Comparison of ENCODE assay signal across 9 cellular contexts in the genomic region with DNA sequence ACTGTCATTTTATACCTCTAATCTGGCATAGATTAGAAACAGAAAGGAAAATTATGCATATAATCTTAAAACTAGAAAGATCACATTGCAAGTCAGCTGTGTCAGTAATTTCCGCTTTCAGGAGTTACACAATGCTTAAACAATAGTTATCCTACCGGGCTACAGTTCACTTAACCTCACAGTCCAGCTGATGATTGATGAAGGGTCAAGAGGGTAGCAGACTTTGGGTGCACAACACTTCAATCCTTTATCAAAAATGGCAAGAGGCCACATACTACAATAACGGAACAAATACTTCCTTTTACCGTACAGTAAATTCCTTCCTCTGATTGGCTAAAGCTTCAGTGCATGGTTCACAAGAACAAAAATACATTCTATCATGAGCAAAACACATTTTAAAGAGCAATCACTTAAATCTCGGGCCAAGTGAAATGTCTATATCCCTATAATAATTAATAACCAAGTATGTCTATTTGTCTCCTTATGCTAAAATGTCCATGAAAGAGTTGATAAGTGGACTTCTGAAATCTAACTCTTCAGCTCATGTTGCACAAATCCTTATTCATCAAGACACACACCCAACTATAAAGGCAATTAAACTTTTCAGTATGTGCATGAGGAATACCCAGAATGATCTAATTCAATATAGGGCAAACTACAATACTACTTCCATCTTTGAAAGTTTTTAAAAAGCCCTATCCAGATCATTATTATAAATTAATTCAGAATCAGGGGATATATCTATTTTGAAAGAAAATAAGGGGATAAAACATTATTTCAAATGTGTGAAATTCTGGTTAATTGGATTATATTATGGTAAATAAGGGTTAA.
A peak's percentile ranks its signal among the peaks of the same experiment; 100 is the strongest.
DNase-seq lines count a peak whose midpoint lies in the region; ATAC-seq and TF ChIP-seq lines count a peak whose summit lies in the region.
"Had no signal": no experiment of that assay in that cellular context is flagged by ENCODE, and none has a peak within 500 bp of the region (broad histone marks: within the 10 kb centered on the region; RNA-seq: fewer than 3 reads in every experiment).

No MANE protein-coding gene starts in this region.

- H3K27ac ChIP-seq in left ventricle myocardium inferior (replicated peaks) (peak overlapping the region; percentile 48), aorta (ENCODE audit: low read depth in 1 of 2, low read length in 2 of 2) (no peak overlapping the region)

- intact Hi-C loops in left ventricle myocardium inferior (cut with micrococcal nuclease) (no loop called here), aorta (cut with DNase I) (no loop called here), lower leg skin (cut with DNase I; ENCODE audit: low total_unique reads) (no loop called here)

- H3K27me3 Mint-ChIP-seq in stimulated activated naive CD8-positive, alpha-beta T cell treated with anti-CD3 and anti-CD28 coated beads, Interleukin-15, Interleukin-2, amounts not matched to agents 100 ng/mL and 50 ng/mL, for 24 hours: no peaks in the 10 kb centered on the region
- H3K27me3 Mint-ChIP-seq in T-helper 17 cell: no peaks in the 10 kb centered on the region

- peak overlapping the region; percentile 36 for H3K4me3 ChIP-seq in left ventricle myocardium inferior
- no peak overlapping the region for H3K4me3 ChIP-seq in aorta (ENCODE audit: low read length in 2 of 2)
- H3K4me3 ChIP-seq in lower leg skin (ENCODE audit: low read depth, poor library complexity, severe bottlenecking): no peak overlapping the region

- H3K9me3 ChIP-seq in T-helper 17 cell (ENCODE audit: control insufficient read depth, low read length, poor library complexity, severe bottlenecking) (no peaks in the 10 kb centered on the region), left ventricle myocardium inferior (replicated peaks) (no peaks in the 10 kb centered on the region), aorta (ENCODE audit: control insufficient read depth, low read length) (no peaks in the 10 kb centered on the region)

- no peaks in the 10 kb centered on the region for H3K9me3 Mint-ChIP-seq in stimulated activated naive CD8-positive, alpha-beta T cell treated with anti-CD3 and anti-CD28 coated beads, Interleukin-15, Interleukin-2, amounts not matched to agents 100 ng/mL and 50 ng/mL, for 24 hours

- peak overlapping the region; percentile 47 for H3K27ac Mint-ChIP-seq in stimulated activated naive CD8-positive, alpha-beta T cell treated with anti-CD3 and anti-CD28 coated beads, Interleukin-15, Interleukin-2, amounts not matched to agents 100 ng/mL and 50 ng/mL, for 24 hours
- peak overlapping the region; percentile 99 for H3K27ac Mint-ChIP-seq in T-helper 17 cell

- peaks cover 83% of the 10 kb centered on the region for H3K4me1 ChIP-seq in left ventricle myocardium inferior
- peaks cover 2 to 6% of the 10 kb centered on the region in 2 donors for H3K4me1 ChIP-seq in aorta (ENCODE audit: control insufficient read depth in 1 of 2, insufficient read depth in 2 of 2, low read length in 2 of 2)

- peak overlapping the region; percentile 49 for H3K4me3 Mint-ChIP-seq in stimulated activated naive CD8-positive, alpha-beta T cell treated with anti-CD3 and anti-CD28 coated beads, Interleukin-15, Interleukin-2, amounts not matched to agents 100 ng/mL and 50 ng/mL, for 24 hours
- H3K4me3 Mint-ChIP-seq in T-helper 17 cell: peak overlapping the region; percentile 78

- 10 to 12% methylated on average over 5 of the region's 5 CpGs for WGBS in aorta, 2 donors
- WGBS in lower leg skin, 2 donors: 62 to 67% methylated on average over 5 of the region's 5 CpGs

- TF ChIP-seq POLR2A in lower leg skin (IDR thresholded peaks at IDR 0.05): no peak

- no peak for DNase-seq in stimulated activated naive CD8-positive, alpha-beta T cell treated with anti-CD3 and anti-CD28 coated beads, Interleukin-15, Interleukin-2, amounts not matched to agents 100 U/mL and 50 U/mL, for 24 hours
- DNase-seq in T-helper 17 cell: no peak
- no peak for DNase-seq in left ventricle myocardium inferior
- no peak for DNase-seq in aorta
- no peak for DNase-seq in hippocampal formation (lab: John Stamatoyannopoulos, UW)
- DNase-seq in NCI-H2029 (lab: John Stamatoyannopoulos, UW): no peak
- no peak for DNase-seq in lower leg skin (ENCODE audit: low spot score in 2 of 2)
- DNase-seq: glutamatergic neuron had no signal

- H3K36me3 ChIP-seq in left ventricle myocardium inferior: no peaks in the 10 kb centered on the region
- H3K36me3 ChIP-seq in aorta (ENCODE audit: control insufficient read depth in 1 of 2, insufficient read depth in 2 of 2, low read length in 1 of 2): no peaks in the 10 kb centered on the region

- peaks cover 94% of the 10 kb centered on the region for H3K4me1 Mint-ChIP-seq in stimulated activated naive CD8-positive, alpha-beta T cell treated with anti-CD3 and anti-CD28 coated beads, Interleukin-15, Interleukin-2, amounts not matched to agents 100 ng/mL and 50 ng/mL, for 24 hours (ENCODE audit: low read depth)
- peaks cover 69% of the 10 kb centered on the region for H3K4me1 Mint-ChIP-seq in T-helper 17 cell

- TF ChIP-seq CTCF in left ventricle myocardium inferior (IDR thresholded peaks at IDR 0.05; ENCODE audit: borderline replicate concordance) (no peak), lower leg skin (IDR thresholded peaks at IDR 0.05) (peak in 1 of 3 donors; percentile 22)

- H3K36me3 Mint-ChIP-seq in stimulated activated naive CD8-positive, alpha-beta T cell treated with anti-CD3 and anti-CD28 coated beads, Interleukin-15, Interleukin-2, amounts not matched to agents 100 ng/mL and 50 ng/mL, for 24 hours (ENCODE audit: low read depth): peaks cover 21% of the 10 kb centered on the region
- no peaks in the 10 kb centered on the region for H3K36me3 Mint-ChIP-seq in T-helper 17 cell (ENCODE audit: low read depth)

- H3K27me3 ChIP-seq in left ventricle myocardium inferior (ENCODE audit: low read depth) (no peaks in the 10 kb centered on the region), aorta (ENCODE audit: control insufficient read depth in 1 of 2, insufficient read depth in 2 of 2, low read length in 1 of 2) (no peaks in the 10 kb centered on the region)

- no peak for ATAC-seq in stimulated activated naive CD8-positive, alpha-beta T cell treated with anti-CD3 and anti-CD28 coated beads, Interleukin-15, Interleukin-2, amounts not matched to agents 100 U/mL and 50 U/mL, for 24 hours
- no peak for ATAC-seq in T-helper 17 cell
- ATAC-seq in aorta (ENCODE audit: low FRiP score): peak; percentile 43
